12 cellular contexts compared by ENCODE assay signal in genomic region chr3:31341130-31341529, GRCh38.
DNase-seq lines count a peak whose midpoint lies in the region; ATAC-seq and TF ChIP-seq lines count a peak whose summit lies in the region.
"Had no signal": no experiment of that assay in that cellular context is flagged by ENCODE, and none has a peak within 500 bp of the region (broad histone marks: within the 10 kb centered on the region; RNA-seq: fewer than 3 reads in every experiment).

No MANE protein-coding gene starts in this region.

- ATAC-seq in GM23338 (peak; percentile 97), foreskin keratinocyte (no peak), sciatic nerve (peak; percentile 60), aorta (ENCODE audit: low FRiP score) (no peak), HG03280 (IDR thresholded peaks at IDR 0.05; ENCODE audit: unreplicated experiment) (no peak)
- ATAC-seq: esophagus mucosa had no signal

- peaks cover 8% of the 10 kb centered on the region for H3K4me1 Mint-ChIP-seq in GM23338
- H3K4me1 Mint-ChIP-seq: activated naive CD4-positive, alpha-beta T cell treated with anti-CD3 and anti-CD28 coated beads, Interleukin-2, amount 10 ng/mL, durations not matched to agents 7 days and 5 days had no signal

- no peaks in the 10 kb centered on the region for H4K20me1 ChIP-seq in GM23338 (replicated peaks; ENCODE audit: insufficient read depth)

- no peaks in the 10 kb centered on the region; the same call in 2 of the 3 replicates for H3K36me3 Mint-ChIP-seq in GM23338 (ENCODE audit: low read depth)

- no peak overlapping the region for H3K27ac Mint-ChIP-seq in GM23338
- H3K27ac Mint-ChIP-seq: activated naive CD4-positive, alpha-beta T cell treated with anti-CD3 and anti-CD28 coated beads, Interleukin-2, amount 10 ng/mL, durations not matched to agents 7 days and 5 days had no signal

- DNase-seq in GM23338 (ENCODE audit: low spot score) (peak; percentile 41), RPMI7951 (ENCODE audit: low read depth) (peak; percentile 23), foreskin keratinocyte (no peak), sciatic nerve (ENCODE audit: low spot score) (no peak), aorta (no peak)
- DNase-seq in NK-92 treated with Interleukin-12 subunit alpha and Interleukin-12 subunit beta, amount 100 ng/mL, for 24 hours (lab: John Stamatoyannopoulos, UW), result no peak
- DNase-seq: activated CD8-positive, alpha-beta memory T cell treated with anti-CD3 and anti-CD28 coated beads for 24 hours; activated naive CD4-positive, alpha-beta T cell treated with anti-CD3 and anti-CD28 coated beads, Interleukin-2, amount 10 ng/mL, durations not matched to agents 7 days and 5 days; HCEC 1CT; sigmoid colon had no signal

- no peaks in the 10 kb centered on the region for H3K79me2 ChIP-seq in GM23338 (replicated peaks; ENCODE audit: insufficient read depth)

- TF ChIP-seq CTCF in GM23338 (conservative IDR thresholded peaks at IDR 0.05; ENCODE audit: low read depth in 2 of 2) (peak; percentile 33 to 62; a peak in 3 of 4 replicates), foreskin keratinocyte (conservative IDR thresholded peaks at IDR 0.05) (peak; percentile 17)

- H3K9me3 Mint-ChIP-seq in GM23338, result peaks cover 8% of the 10 kb centered on the region; the same call in 1 of the 3 replicates

- H3K27ac ChIP-seq in GM23338 (ENCODE audit: low read depth) (no peak overlapping the region), foreskin keratinocyte (no peak overlapping the region), aorta (ENCODE audit: low read depth in 1 of 2, low read length in 2 of 2) (no peak overlapping the region)
- H3K27ac ChIP-seq: sigmoid colon had no signal

- intact Hi-C loops in sciatic nerve (cut with DNase I), result no loop called here
- intact Hi-C loops in aorta (cut with DNase I), result no loop called here

- H3K27me3 Mint-ChIP-seq in GM23338 (ENCODE audit: insufficient read depth, low read depth, poor library complexity), result no peaks in the 10 kb centered on the region

- H3F3A ChIP-seq in GM23338 (replicated peaks; ENCODE audit: low read depth), result no peaks in the 10 kb centered on the region

- no peak overlapping the region for H3K4me3 Mint-ChIP-seq in GM23338
- H3K4me3 Mint-ChIP-seq: activated naive CD4-positive, alpha-beta T cell treated with anti-CD3 and anti-CD28 coated beads, Interleukin-2, amount 10 ng/mL, durations not matched to agents 7 days and 5 days had no signal

- H3K4me1 ChIP-seq in GM23338 (ENCODE audit: insufficient read depth) (no peaks in the 10 kb centered on the region), foreskin keratinocyte (peaks cover 3% of the 10 kb centered on the region), aorta (ENCODE audit: control insufficient read depth in 1 of 2, insufficient read depth in 2 of 2, low read length in 2 of 2) (no peaks in the 10 kb centered on the region)
- H3K4me1 ChIP-seq: sigmoid colon had no signal

- no peaks in the 10 kb centered on the region for H3K9me2 ChIP-seq in GM23338 (ENCODE audit: insufficient read depth)

- H3K27me3 ChIP-seq in GM23338 (ENCODE audit: insufficient read depth) (no peaks in the 10 kb centered on the region), foreskin keratinocyte (no peaks in the 10 kb centered on the region), aorta (ENCODE audit: control insufficient read depth in 1 of 2, insufficient read depth in 2 of 2, low read length in 1 of 2) (no peaks in the 10 kb centered on the region)
- H3K27me3 ChIP-seq: sigmoid colon had no signal

- WGBS in aorta, 2 donors, result 48 to 54% methylated on average over 2 of the region's 2 CpGs

- H3K4me3 ChIP-seq in GM23338 (no peak overlapping the region), aorta (ENCODE audit: low read length in 2 of 2) (no peak overlapping the region)
- H3K4me3 ChIP-seq: sigmoid colon had no signal

- H3K9me3 ChIP-seq in aorta (ENCODE audit: control insufficient read depth, low read length), result no peaks in the 10 kb centered on the region
- H3K9me3 ChIP-seq: sigmoid colon had no signal

- H2AFZ ChIP-seq in GM23338, result no peak overlapping the region

- H3K4me2 ChIP-seq in GM23338, result no peak overlapping the region

- H3K36me3 ChIP-seq in GM23338 (ENCODE audit: insufficient read depth), result no peaks in the 10 kb centered on the region
- H3K36me3 ChIP-seq in aorta (ENCODE audit: control insufficient read depth in 1 of 2, insufficient read depth in 2 of 2, low read length in 1 of 2), result no peaks in the 10 kb centered on the region
- H3K36me3 ChIP-seq: sigmoid colon had no signal

TF ChIP-seq in GM23338, 12 proteins besides CTCF, POLR2A, EP300 and RAD21 (continues in another document):
- no peak for TF ChIP-seq ZNF114 (CRISPR knock-in tag; IDR thresholded peaks at IDR 0.05)
- no peak for TF ChIP-seq POLR2AphosphoS5 (IDR thresholded peaks at IDR 0.05; ENCODE audit: low read depth)
- no peak for TF ChIP-seq ETS1 (IDR thresholded peaks at IDR 0.05)
- TF ChIP-seq NANOG (IDR thresholded peaks at IDR 0.05; ENCODE audit: borderline replicate concordance), result no peak
- TF ChIP-seq CREB1 (CRISPR knock-in tag; IDR thresholded peaks at IDR 0.05; ENCODE audit: low read depth), result no peak
- TF ChIP-seq STAT1 (IDR thresholded peaks at IDR 0.05; ENCODE audit: unreplicated experiment), result no peak
- TF ChIP-seq ZNF462 (CRISPR knock-in tag; IDR thresholded peaks at IDR 0.05), result no peak
- TF ChIP-seq EZH2 (IDR thresholded peaks at IDR 0.05; ENCODE audit: low read depth, unreplicated experiment), result no peak

Comparison
In these comparisons a context has a peak if more than half of its experiments do, and no peak if none do; other contexts are left out.
1. ATAC-seq: peak in GM23338 (single experiment) and sciatic nerve (single experiment); none in foreskin keratinocyte (single experiment), aorta (single experiment) and HG03280 (single experiment).
2. DNase-seq: peak in GM23338 (single experiment) and RPMI7951 (single experiment); none in foreskin keratinocyte (0 of 2), sciatic nerve (single experiment), NK-92 treated with Interleukin-12 subunit alpha and Interleukin-12 subunit beta, amount 100 ng/mL, for 24 hours (single experiment) and aorta (0 of 2).